In the genomic region with DNA sequence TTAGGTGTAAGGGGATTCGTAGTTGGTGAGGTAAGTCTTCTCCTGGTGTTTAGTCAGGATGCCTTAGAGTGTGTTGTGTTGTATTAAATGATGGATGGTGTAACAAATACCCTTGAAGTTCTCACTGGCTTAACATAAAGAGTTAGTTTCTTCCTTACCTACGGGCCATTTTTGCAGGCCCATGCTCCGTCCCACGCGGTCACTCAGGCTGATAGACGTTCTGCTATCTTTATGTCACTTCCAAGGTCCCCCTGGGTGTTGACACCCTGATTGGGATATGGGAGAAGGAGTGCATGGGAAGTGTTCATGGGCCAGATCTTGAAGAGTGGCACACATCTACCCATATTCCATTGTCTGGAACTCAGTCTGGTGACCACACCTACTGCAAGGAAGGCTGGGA, we compare ENCODE assay signal across 9 cellular contexts.
"Had no signal": no experiment of that assay in that cellular context is flagged by ENCODE, and none has a peak within 500 bp of the region (broad histone marks: within the 10 kb centered on the region; RNA-seq: fewer than 3 reads in every experiment).

No MANE protein-coding gene starts in this region.

- H3K9ac ChIP-seq: GM23248 had no signal

- H3K27ac ChIP-seq: GM23248, HL-60 had no signal

- H3K4me3 Mint-ChIP-seq: HFFc6, IgD-negative memory B cell had no signal

- H3K9me3 ChIP-seq: HAP-1 had no signal

- H3K4me3 ChIP-seq: GM23248, HAP-1 had no signal

- ATAC-seq: HCT116, HepG2 had no signal

- H3K9me3 Mint-ChIP-seq: HFFc6, IgD-negative memory B cell had no signal

- H3K36me3 Mint-ChIP-seq: IgD-negative memory B cell had no signal

- H3K27ac Mint-ChIP-seq: HFFc6 had no signal

- DNase-seq: GM23248, GOT3, H7, HFFc6 had no signal

- H3K36me3 ChIP-seq: HAP-1 had no signal
